In the genomic region with DNA sequence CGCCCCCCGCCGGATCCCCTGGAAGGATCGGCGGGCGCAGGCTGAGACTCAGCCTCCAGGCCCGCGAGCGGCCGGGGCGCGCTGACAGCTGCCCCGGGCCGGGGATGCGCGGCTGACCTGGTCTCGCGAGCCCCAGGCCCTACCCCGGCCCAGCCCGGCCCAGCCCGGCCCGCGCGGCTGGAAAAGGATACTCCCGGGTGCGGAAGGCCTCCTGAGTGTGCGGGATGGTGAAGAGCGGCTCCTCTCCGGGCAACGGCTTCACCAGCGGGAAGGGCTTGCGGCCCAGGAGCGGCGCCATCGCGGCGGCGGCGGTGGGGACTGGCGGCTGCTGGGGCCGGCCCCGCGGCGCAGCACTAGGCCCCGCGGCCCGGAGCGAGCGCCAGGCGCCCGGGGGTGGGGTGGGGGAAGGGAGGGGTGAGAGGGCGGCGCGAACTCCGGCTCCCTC, we compare ENCODE assay signal across 8 cellular contexts. TPM values are rescaled to one million over a fixed set of nuclear protein-coding genes. Genes with fewer than 3 reads are reported as not detected.
DNase-seq lines count a peak whose midpoint lies in the region; ATAC-seq and TF ChIP-seq lines count a peak whose summit lies in the region.

No MANE protein-coding gene starts in this region.

- H3K9me3 Mint-ChIP-seq in endothelial cell (ENCODE audit: unreplicated experiment) = no peaks in the 10 kb centered on the region

- peaks cover 57% of the 10 kb centered on the region for H3K79me2 ChIP-seq in SK-N-SH (ENCODE audit: insufficient read depth)

- peak overlapping the region; percentile 94 for H3K4me2 ChIP-seq in SK-N-SH

- peak; percentile 40 for ATAC-seq in GM19328 (IDR thresholded peaks at IDR 0.05; ENCODE audit: unreplicated experiment)
- ATAC-seq in HG03280 (IDR thresholded peaks at IDR 0.05; ENCODE audit: unreplicated experiment) = peak; percentile 44
- peak; percentile 59 to 89 for ATAC-seq in upper lobe of left lung (ENCODE audit: low FRiP score in 2 of 2)

- peak overlapping the region; percentile 85 for H3K9ac ChIP-seq in SK-N-SH

- no peaks in the 10 kb centered on the region for H3K9me3 ChIP-seq in SK-N-SH
- no peaks in the 10 kb centered on the region for H3K9me3 ChIP-seq in mononuclear cell (ENCODE audit: low read depth, low read length)
- H3K9me3 ChIP-seq in upper lobe of left lung = no peaks in the 10 kb centered on the region

- POLR2A ChIA-PET in SK-N-SH (lab: Yijun Ruan, JAX) = interaction anchor here (1.4 to 1.8 kb wide), 8 partner anchors 10 to 198 kb away, joined by 3 to 13 read pairs (median 4); a partner anchor contains a TSS

- peaks cover 6% of the 10 kb centered on the region for H3K36me3 Mint-ChIP-seq in endothelial cell (ENCODE audit: low read depth, unreplicated experiment)

- no peak for TF ChIP-seq EP300 in SK-N-SH (IDR thresholded peaks at IDR 0.05; ENCODE audit: borderline replicate concordance in 1 of 2, low read depth in 1 of 2, low read length in 1 of 2)
- TF ChIP-seq EP300 in upper lobe of left lung (IDR thresholded peaks at IDR 0.05) = no peak

- H3F3A ChIP-seq in SK-N-SH (replicated peaks; ENCODE audit: insufficient read depth) = peaks cover 25% of the 10 kb centered on the region

- no peak for TF ChIP-seq CTCF in SK-N-SH (IDR thresholded peaks at IDR 0.05)
- no peak for TF ChIP-seq CTCF in endothelial cell (IDR thresholded peaks at IDR 0.05; ENCODE audit: unreplicated experiment)
- TF ChIP-seq CTCF in upper lobe of left lung (IDR thresholded peaks at IDR 0.05) = peak in 1 of 6 experiments; percentile 15

- H3K4me1 ChIP-seq in SK-N-SH (ENCODE audit: control insufficient read depth in 1 of 2, insufficient read depth in 2 of 2, low read depth in 1 of 2, low read length in 1 of 2) (peaks cover 14 to 23% of the 10 kb centered on the region in 2 experiments), mononuclear cell (ENCODE audit: insufficient read depth, low read length) (peaks cover 57% of the 10 kb centered on the region), upper lobe of left lung (peaks cover 33 to 51% (median 43%) of the 10 kb centered on the region in 4 donors)

- H3K4me1 Mint-ChIP-seq in endothelial cell (ENCODE audit: unreplicated experiment) = peaks cover 36% of the 10 kb centered on the region

- H3K27me3 Mint-ChIP-seq in endothelial cell (ENCODE audit: unreplicated experiment) = peaks cover 3% of the 10 kb centered on the region

- no peaks in the 10 kb centered on the region for H3K9me2 ChIP-seq in SK-N-SH

- H3K4me3 Mint-ChIP-seq in endothelial cell (ENCODE audit: unreplicated experiment) = peak overlapping the region; percentile 67

- no peak overlapping the region for H3K27ac Mint-ChIP-seq in endothelial cell (ENCODE audit: unreplicated experiment)

- TF ChIP-seq RAD21 in SK-N-SH (IDR thresholded peaks at IDR 0.05; ENCODE audit: low read length) = no peak

- CTCF ChIA-PET in SK-N-SH (lab: Yijun Ruan, JAX) = interaction anchor here (0.6 to 2.1 kb wide), 8 partner anchors 13 to 217 kb away, joined by 3 to 11 read pairs (median 3); no protein-coding TSS in a partner anchor

- TF ChIP-seq POLR2A in upper lobe of left lung (IDR thresholded peaks at IDR 0.05) = peak in 1 of 4 donors; percentile 21

- H2AFZ ChIP-seq in SK-N-SH (ENCODE audit: low read depth) = peak overlapping the region; percentile 44; the same call in 1 of the 2 replicates

- DNase-seq in DMS 273 (lab: John Stamatoyannopoulos, UW; ENCODE audit: unreplicated experiment) (peak; percentile 95), DMS 273 treated with DMSO at 0.1 percent for 48 hours (lab: John Stamatoyannopoulos, UW) (no peak), SK-N-SH (peak; percentile 94), endothelial cell (ENCODE audit: low spot score) (peak; percentile 57), upper lobe of left lung (peak; percentile 52 to 94)

- H3K27me3 ChIP-seq in SK-N-SH (ENCODE audit: insufficient read depth) (no peaks in the 10 kb centered on the region), mononuclear cell (ENCODE audit: insufficient read depth, low read length) (no peaks in the 10 kb centered on the region), upper lobe of left lung (no peaks in the 10 kb centered on the region)

- peaks cover 43% of the 10 kb centered on the region for H4K20me1 ChIP-seq in SK-N-SH (ENCODE audit: insufficient read depth)

- peak overlapping the region; percentile 77 to 92 for H3K27ac ChIP-seq in SK-N-SH (ENCODE audit: low read depth in 2 of 2, low read length in 1 of 2)
- H3K27ac ChIP-seq in upper lobe of left lung = peak overlapping the region; percentile 85 to 96 (median 92)

- WGBS in SK-N-SH (ENCODE audit: low lambda C conversion rate) = 2% methylated on average over 25 of the region's 55 CpGs
- WGBS in upper lobe of left lung, 2 donors = 0% methylated on average over 1 to 14 of the region's 55 CpGs

- H3K36me3 ChIP-seq in SK-N-SH (replicated peaks in 1 of 2; ENCODE audit: control insufficient read depth in 1 of 2, insufficient read depth in 2 of 2, low read length in 1 of 2) = peaks cover 9 to 31% of the 10 kb centered on the region in 2 experiments
- H3K36me3 ChIP-seq in upper lobe of left lung = peaks cover 0 to 13% (median 9%) of the 10 kb centered on the region in 4 donors

- peak overlapping the region; percentile 69 to 83 for H3K4me3 ChIP-seq in SK-N-SH (ENCODE audit: low read depth in 2 of 2, low read length in 1 of 2)
- peak overlapping the region; percentile 72 for H3K4me3 ChIP-seq in mononuclear cell (ENCODE audit: low read length)
- H3K4me3 ChIP-seq in upper lobe of left lung = peak overlapping the region; percentile 54 to 98 (median 95)

TF ChIP-seq in SK-N-SH, 30 proteins besides CTCF, POLR2A, EP300 and RAD21 (continues in another document):
- TF ChIP-seq, protein P1, sequence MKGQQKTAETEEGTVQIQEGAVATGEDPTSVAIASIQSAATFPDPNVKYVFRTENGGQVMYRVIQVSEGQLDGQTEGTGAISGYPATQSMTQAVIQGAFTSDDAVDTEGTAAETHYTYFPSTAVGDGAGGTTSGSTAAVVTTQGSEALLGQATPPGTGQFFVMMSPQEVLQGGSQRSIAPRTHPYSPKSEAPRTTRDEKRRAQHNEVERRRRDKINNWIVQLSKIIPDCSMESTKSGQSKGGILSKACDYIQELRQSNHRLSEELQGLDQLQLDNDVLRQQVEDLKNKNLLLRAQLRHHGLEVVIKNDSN (IDR thresholded peaks at IDR 0.05; ENCODE audit: borderline replicate concordance, low read depth) = no peak
- TF ChIP-seq, protein P2, sequence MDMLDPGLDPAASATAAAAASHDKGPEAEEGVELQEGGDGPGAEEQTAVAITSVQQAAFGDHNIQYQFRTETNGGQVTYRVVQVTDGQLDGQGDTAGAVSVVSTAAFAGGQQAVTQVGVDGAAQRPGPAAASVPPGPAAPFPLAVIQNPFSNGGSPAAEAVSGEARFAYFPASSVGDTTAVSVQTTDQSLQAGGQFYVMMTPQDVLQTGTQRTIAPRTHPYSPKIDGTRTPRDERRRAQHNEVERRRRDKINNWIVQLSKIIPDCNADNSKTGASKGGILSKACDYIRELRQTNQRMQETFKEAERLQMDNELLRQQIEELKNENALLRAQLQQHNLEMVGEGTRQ (IDR thresholded peaks at IDR 0.05; ENCODE audit: borderline replicate concordance, low read depth, low read length) = no peak
- no peak for TF ChIP-seq JUND (IDR thresholded peaks at IDR 0.05)
- TF ChIP-seq SMC3 (IDR thresholded peaks at IDR 0.05; ENCODE audit: low read depth, low read length) = no peak
- TF ChIP-seq, protein P3, sequence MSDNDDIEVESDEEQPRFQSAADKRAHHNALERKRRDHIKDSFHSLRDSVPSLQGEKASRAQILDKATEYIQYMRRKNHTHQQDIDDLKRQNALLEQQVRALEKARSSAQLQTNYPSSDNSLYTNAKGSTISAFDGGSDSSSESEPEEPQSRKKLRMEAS (IDR thresholded peaks at IDR 0.05; ENCODE audit: low read depth) = no peak
- TF ChIP-seq TCF12 (IDR thresholded peaks at IDR 0.05) = no peak
- TF ChIP-seq TAF1 (IDR thresholded peaks at IDR 0.05; ENCODE audit: borderline replicate concordance, low read depth, low read length) = no peak
- TF ChIP-seq, protein P4, sequence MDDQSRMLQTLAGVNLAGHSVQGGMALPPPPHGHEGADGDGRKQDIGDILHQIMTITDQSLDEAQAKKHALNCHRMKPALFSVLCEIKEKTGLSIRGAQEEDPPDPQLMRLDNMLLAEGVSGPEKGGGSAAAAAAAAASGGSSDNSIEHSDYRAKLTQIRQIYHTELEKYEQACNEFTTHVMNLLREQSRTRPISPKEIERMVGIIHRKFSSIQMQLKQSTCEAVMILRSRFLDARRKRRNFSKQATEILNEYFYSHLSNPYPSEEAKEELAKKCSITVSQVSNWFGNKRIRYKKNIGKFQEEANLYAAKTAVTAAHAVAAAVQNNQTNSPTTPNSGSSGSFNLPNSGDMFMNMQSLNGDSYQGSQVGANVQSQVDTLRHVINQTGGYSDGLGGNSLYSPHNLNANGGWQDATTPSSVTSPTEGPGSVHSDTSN (IDR thresholded peaks at IDR 0.05) = no peak
- TF ChIP-seq FOXJ3 (CRISPR knock-in tag; IDR thresholded peaks at IDR 0.05) = no peak
- peak; percentile 71 for TF ChIP-seq CHD2 (IDR thresholded peaks at IDR 0.05; ENCODE audit: low read length, partially characterized antibody)
- no peak for TF ChIP-seq YY1 (IDR thresholded peaks at IDR 0.05; ENCODE audit: low read depth)

RNA-seq across cellular contexts. Expression of a gene that starts 0.4 kb away (rescaled TPM):
- polyA plus RNA-seq in SK-N-SH (2012; rRNA removed) = 19.7 and 20.9 TPM in 2 replicates
- polyA plus RNA-seq in SK-N-SH (2012; cell fraction: cytosol; rRNA removed) = 27.7 and 28.8 TPM in 2 replicates
- polyA plus RNA-seq in SK-N-SH (2012; cell fraction: nucleus; rRNA removed) = 22.7 and 29.4 TPM in 2 replicates
- total RNA-seq in endothelial cell (ENCODE audit: unreplicated experiment) (56.5 TPM), mononuclear cell (52.2 TPM), upper lobe of left lung (10 to 100 TPM; 45.8 to 71.4 (median 56.0) TPM)

RNA-seq across cellular contexts. Expression of a gene that starts 35.8 kb away (rescaled TPM):
- polyA plus RNA-seq in SK-N-SH (2012; rRNA removed) = 107 and 114 TPM in 2 replicates
- 89.6 and 97.3 TPM in 2 replicates for polyA plus RNA-seq in SK-N-SH (2012; cell fraction: cytosol; rRNA removed)
- 64.0 and 86.4 TPM in 2 replicates for polyA plus RNA-seq in SK-N-SH (2012; cell fraction: nucleus; rRNA removed)
- total RNA-seq in endothelial cell (ENCODE audit: unreplicated experiment) (38.6 TPM), mononuclear cell (60.7 TPM), upper lobe of left lung (10 to 100 TPM; 50.3 to 95.9 (median 62.5) TPM)

RNA-seq across cellular contexts. Expression of a gene that starts 56.7 kb away (rescaled TPM):
- 45.5 and 63.6 TPM in 2 replicates for polyA plus RNA-seq in SK-N-SH (2012; rRNA removed)
- 21.7 and 40.1 TPM in 2 replicates for polyA plus RNA-seq in SK-N-SH (2012; cell fraction: cytosol; rRNA removed)
- 59.0 and 76.7 TPM in 2 replicates for polyA plus RNA-seq in SK-N-SH (2012; cell fraction: nucleus; rRNA removed)
- total RNA-seq in endothelial cell (ENCODE audit: unreplicated experiment) (22.4 TPM), mononuclear cell (11.5 TPM), upper lobe of left lung (10 to 100 TPM; 15.7 to 52.9 (median 30.7) TPM)
